9 cellular contexts compared by ENCODE assay signal in genomic region chr12:20492251-20492728, GRCh38.
DNase-seq lines count a peak whose midpoint lies in the region; ATAC-seq, FAIRE-seq and TF ChIP-seq lines count a peak whose summit lies in the region.
"Had no signal": no experiment of that assay in that cellular context is flagged by ENCODE, and none has a peak within 500 bp of the region (broad histone marks: within the 10 kb centered on the region; RNA-seq: fewer than 3 reads in every experiment).

No MANE protein-coding gene starts in this region.

- H3K79me2 ChIP-seq in PC-3 (ENCODE audit: low read length) (no peaks in the 10 kb centered on the region), endothelial cell of umbilical vein (ENCODE audit: control insufficient read depth, insufficient read depth, low read length) (peaks cover 7% of the 10 kb centered on the region)

- CTCF ChIA-PET in PC-3 (lab: Charles Lee), result no interaction called here
- CTCF ChIA-PET in endothelial cell of umbilical vein (lab: Charles Lee), result interaction anchor here (1.3 kb wide), 1 partner anchor 22 kb away, joined by 3 read pairs; no protein-coding TSS in a partner anchor

- H3F3A ChIP-seq in PC-3 (ENCODE audit: low read length, unreplicated experiment), result no peaks in the 10 kb centered on the region

- H3K27me3 ChIP-seq in PC-3 (ENCODE audit: low read length), result no peaks in the 10 kb centered on the region
- no peaks in the 10 kb centered on the region for H3K27me3 ChIP-seq in endothelial cell of umbilical vein (ENCODE audit: control insufficient read depth in 2 of 2, insufficient read depth in 2 of 2, low read length in 2 of 2)
- H3K27me3 ChIP-seq in effector memory CD4-positive, alpha-beta T cell (replicated peaks; ENCODE audit: control insufficient read depth, insufficient read depth, low read length, poor library complexity, severe bottlenecking), result no peaks in the 10 kb centered on the region

- FAIRE-seq in endothelial cell of umbilical vein (lab: Jason Lieb, UNC), result peak; percentile 67

- TF ChIP-seq CTCF in PC-3 (conservative IDR thresholded peaks at IDR 0.05; ENCODE audit: low read depth, low read length) (no peak), endothelial cell of umbilical vein (IDR thresholded peaks at IDR 0.05; ENCODE audit: extremely low read depth in 1 of 2, insufficient read depth in 1 of 2, low read depth in 1 of 2, low read length in 2 of 2) (no peak), lower leg skin (IDR thresholded peaks at IDR 0.05) (no peak)

- peaks cover 3% of the 10 kb centered on the region; the same call in 1 of the 2 replicates for H3K4me1 ChIP-seq in PC-3 (ENCODE audit: insufficient read depth, low read length)
- H3K4me1 ChIP-seq in endothelial cell of umbilical vein (ENCODE audit: control insufficient read depth, extremely low read depth, insufficient read depth, low read length), result peaks cover 20% of the 10 kb centered on the region
- H3K4me1 ChIP-seq in effector memory CD4-positive, alpha-beta T cell (ENCODE audit: control insufficient read depth, insufficient read depth, low read length, poor library complexity, severe bottlenecking), result no peaks in the 10 kb centered on the region

- WGBS in lower leg skin, 2 donors, result 82 to 84% methylated on average over 4 of the region's 4 CpGs

- H3K4me3 ChIP-seq in PC-3 (ENCODE audit: low read length), result no peak overlapping the region
- H3K4me3 ChIP-seq in endothelial cell of umbilical vein (replicated peaks in 1 of 3; ENCODE audit: insufficient read depth in 1 of 3, low read depth in 1 of 3, low read length in 3 of 3), result no peak overlapping the region
- no peak overlapping the region for H3K4me3 ChIP-seq in lower leg skin (ENCODE audit: low read depth, poor library complexity, severe bottlenecking)
- no peak overlapping the region for H3K4me3 ChIP-seq in effector memory CD4-positive, alpha-beta T cell (ENCODE audit: insufficient read depth, low read depth, low read length, poor library complexity, severe bottlenecking)
- H3K4me3 ChIP-seq: lower lobe of right lung had no signal

- dilution Hi-C loops in endothelial cell of umbilical vein (cut with MboI; ENCODE audit: extremely low pct_ligation_motif_present, low sequenced_read_pairs), result no loop called here

- no TSS peak for BruUV-seq in PC-3 (replicated peaks; lab: Mats Ljungman, UMichigan)
- BruUV-seq in endothelial cell of umbilical vein (replicated peaks; lab: Mats Ljungman, UMichigan), result no TSS peak

- POLR2A ChIA-PET in PC-3 (lab: Charles Lee; ENCODE audit: unreplicated experiment), result no interaction called here
- POLR2A ChIA-PET in endothelial cell of umbilical vein (lab: Charles Lee), result no interaction called here

- intact Hi-C loops in PC-3 (cut with micrococcal nuclease), result no loop called here
- intact Hi-C loops in endothelial cell of umbilical vein (cut with micrococcal nuclease), result no loop called here
- intact Hi-C loops in lower leg skin (cut with DNase I; ENCODE audit: low total_unique reads), result no loop called here

- peak; percentile 3 for DNase-seq in stimulated activated CD4-positive, alpha-beta T cell treated with anti-CD3 and anti-CD28 coated beads, Interleukin-4, amount 100 ng/mL, for 24 hours
- DNase-seq in stimulated activated CD4-positive, alpha-beta T cell treated with anti-CD3 and anti-CD28 coated beads, Interleukin-12 subunit alpha, Interleukin-12 subunit beta, amount 100 ng/mL, for 4 hours, result no peak
- peak; percentile 28 for DNase-seq in PC-3
- peak; percentile 75 for DNase-seq in endothelial cell of umbilical vein (ENCODE audit: low read depth, low spot score)
- no peak for DNase-seq in midbrain (lab: John Stamatoyannopoulos, UW)
- no peak for DNase-seq in NCI-H187 (lab: John Stamatoyannopoulos, UW)
- no peak for DNase-seq in lower leg skin (ENCODE audit: low spot score in 2 of 2)
- DNase-seq in effector memory CD4-positive, alpha-beta T cell, result no peak
- DNase-seq: lower lobe of right lung had no signal

- H3K4me2 ChIP-seq in PC-3 (ENCODE audit: low read length) (no peak overlapping the region), endothelial cell of umbilical vein (ENCODE audit: insufficient read depth, low read length) (peak overlapping the region; percentile 25)

- H2AFZ ChIP-seq in PC-3 (ENCODE audit: low read length) (no peak overlapping the region), endothelial cell of umbilical vein (ENCODE audit: low read depth, low read length) (no peak overlapping the region)

- H3K9ac ChIP-seq in PC-3 (ENCODE audit: low read length) (no peak overlapping the region), endothelial cell of umbilical vein (replicated peaks; ENCODE audit: extremely low read depth, insufficient read depth, low read length) (no peak overlapping the region)

- H3K9me3 ChIP-seq in PC-3 (ENCODE audit: low read length) (no peaks in the 10 kb centered on the region), endothelial cell of umbilical vein (replicated peaks; ENCODE audit: control insufficient read depth, insufficient read depth, low read length) (no peaks in the 10 kb centered on the region)
- H3K9me3 ChIP-seq in effector memory CD4-positive, alpha-beta T cell (ENCODE audit: control insufficient read depth, low read length), result no peaks in the 10 kb centered on the region
- H3K9me3 ChIP-seq: lower lobe of right lung had no signal

- H3K36me3 ChIP-seq in PC-3 (ENCODE audit: low read depth, low read length) (no peaks in the 10 kb centered on the region), endothelial cell of umbilical vein (ENCODE audit: control insufficient read depth in 2 of 2, extremely low read depth in 1 of 2, insufficient read depth in 2 of 2, low read length in 2 of 2) (no peaks in the 10 kb centered on the region)
- no peaks in the 10 kb centered on the region for H3K36me3 ChIP-seq in effector memory CD4-positive, alpha-beta T cell (ENCODE audit: control insufficient read depth, insufficient read depth, low read length)
- H3K36me3 ChIP-seq: lower lobe of right lung had no signal

- H4K20me1 ChIP-seq in PC-3 (ENCODE audit: low read length), result no peaks in the 10 kb centered on the region
- no peaks in the 10 kb centered on the region for H4K20me1 ChIP-seq in endothelial cell of umbilical vein (replicated peaks; ENCODE audit: control insufficient read depth, extremely low read depth, insufficient read depth, low read length)

- ATAC-seq in PC-3, result peak; percentile 73

- no peaks in the 10 kb centered on the region for H3K9me1 ChIP-seq in endothelial cell of umbilical vein (replicated peaks; ENCODE audit: control insufficient read depth, extremely low read depth, insufficient read depth, low read length)

- TF ChIP-seq POLR2A in endothelial cell of umbilical vein (IDR thresholded peaks at IDR 0.05; ENCODE audit: low read depth, low read length) (no peak), lower leg skin (IDR thresholded peaks at IDR 0.05) (no peak)

- H3K9me2 ChIP-seq in PC-3 (replicated peaks; ENCODE audit: low read length), result no peaks in the 10 kb centered on the region

- no peak overlapping the region for H3K27ac ChIP-seq in PC-3 (ENCODE audit: low read length)
- H3K27ac ChIP-seq in endothelial cell of umbilical vein (ENCODE audit: insufficient read depth, low read depth, low read length), result peak overlapping the region; percentile 64
- H3K27ac ChIP-seq in effector memory CD4-positive, alpha-beta T cell (ENCODE audit: insufficient read depth, low read length, poor library complexity, severe bottlenecking), result no peak overlapping the region
- H3K27ac ChIP-seq: lower lobe of right lung had no signal

TF ChIP-seq in endothelial cell of umbilical vein, 7 proteins besides CTCF, POLR2A, EP300 and RAD21:
- TF ChIP-seq POLR2AphosphoS5 (IDR thresholded peaks at IDR 0.05; ENCODE audit: insufficient read depth, low read depth, low read length) (peak; percentile 53), MAX (IDR thresholded peaks at IDR 0.05; ENCODE audit: insufficient read depth, insufficient read length) (no peak), JUN (IDR thresholded peaks at IDR 0.05; ENCODE audit: borderline replicate concordance, insufficient read depth, insufficient read length, low read depth) (peak; percentile 89), FOS (IDR thresholded peaks at IDR 0.05; ENCODE audit: borderline replicate concordance, insufficient read depth, low read length) (peak; percentile 76), MYC (IDR thresholded peaks at IDR 0.05; ENCODE audit: low read depth, low read length) (no peak), EZH2 (IDR thresholded peaks at IDR 0.05; ENCODE audit: borderline replicate concordance, low read depth, low read length, severe bottlenecking) (no peak), GATA2 (IDR thresholded peaks at IDR 0.05; ENCODE audit: insufficient read depth, insufficient read length, low read depth, low read length) (no peak)
TF ChIP-seq in endothelial cell of umbilical vein: peak in this region for 3.

Comparison
In these comparisons a context has a peak if more than half of its experiments do, and no peak if none do; other contexts are left out.
1. DNase-seq: peak in stimulated activated CD4-positive, alpha-beta T cell treated with anti-CD3 and anti-CD28 coated beads, Interleukin-4, amount 100 ng/mL, for 24 hours (single experiment), PC-3 (single experiment) and endothelial cell of umbilical vein (single experiment); none in stimulated activated CD4-positive, alpha-beta T cell treated with anti-CD3 and anti-CD28 coated beads, Interleukin-12 subunit alpha, Interleukin-12 subunit beta, amount 100 ng/mL, for 4 hours (single experiment), midbrain (single experiment), NCI-H187 (0 of 2), lower leg skin (0 of 2) and effector memory CD4-positive, alpha-beta T cell (0 of 3).